Comparison of ENCODE assay signal across 23 cellular contexts in the genomic region with DNA sequence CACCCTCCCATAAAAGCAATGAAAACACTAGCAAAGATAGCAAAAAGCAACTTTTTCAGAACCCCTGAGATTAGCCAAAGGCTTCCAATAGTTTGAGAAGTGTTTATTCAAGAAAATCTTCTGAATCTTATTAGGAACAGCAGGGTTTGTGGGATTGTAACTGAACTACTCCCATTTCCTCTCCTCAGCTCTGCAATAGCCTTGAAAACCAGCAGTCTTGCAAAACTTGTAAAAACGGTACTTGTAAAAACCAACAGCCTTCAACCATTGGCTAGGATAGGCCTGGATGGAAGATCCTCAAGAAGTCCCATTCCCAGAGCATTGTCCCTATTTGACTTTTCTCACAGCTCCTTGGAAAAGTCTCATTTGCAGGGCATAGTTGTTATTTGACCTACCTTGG.
"Had no signal": no experiment of that assay in that cellular context is flagged by ENCODE, and none has a peak within 500 bp of the region (broad histone marks: within the 10 kb centered on the region; RNA-seq: fewer than 3 reads in every experiment).

No MANE protein-coding gene starts in this region.

- ATAC-seq: esophagus mucosa; gastrocnemius medialis; heart right ventricle; right lobe of liver; stimulated activated memory B cell treated with anti-CD40 and anti-IgM and Interleukin-4, amounts not matched to agents 10 μg/mL and 1 μg/mL and 100 μg/mL, for 72 hours had no signal

- DNase-seq: dorsolateral prefrontal cortex; effector CD8-positive, alpha-beta T cell; gastrocnemius medialis; heart right ventricle; hypothalamus; kidney glomerular epithelial cell; mesendoderm; naive B cell; retina; right lobe of liver; spleen; stimulated activated CD4-positive, alpha-beta T cell treated with anti-CD3 and anti-CD28 coated beads, Interleukin-15, amount 100 ng/mL, for 24 hours; stimulated activated CD4-positive, alpha-beta T cell treated with anti-CD3 and anti-CD28 coated beads, Interleukin-1b, Interleukin-23, amount 100 ng/mL, for 48 hours; stimulated activated CD4-positive, alpha-beta T cell treated with anti-CD3 and anti-CD28 coated beads, Interleukin-4, amount 100 ng/mL, for 24 hours; testis had no signal

- H3K27ac Mint-ChIP-seq: nephron; stimulated activated memory B cell treated with anti-CD40 and anti-IgM and Interleukin-4, amounts not matched to agents 10 μg/mL and 1 μg/mL and 100 μg/mL, for 72 hours; stimulated activated naive CD8-positive, alpha-beta T cell treated with anti-CD3 and anti-CD28 coated beads, Interleukin-15, Interleukin-2, amounts not matched to agents 100 ng/mL and 50 ng/mL, for 24 hours had no signal

- H3K27ac ChIP-seq: coronary artery, dorsolateral prefrontal cortex, gastrocnemius medialis, heart right ventricle, parathyroid adenoma, prostate gland, right lobe of liver, spleen, testis, tibial nerve had no signal

- H3K27me3 Mint-ChIP-seq: naive B cell; stimulated activated memory B cell treated with anti-CD40 and anti-IgM and Interleukin-4, amounts not matched to agents 10 μg/mL and 1 μg/mL and 100 μg/mL, for 72 hours; stimulated activated naive CD8-positive, alpha-beta T cell treated with anti-CD3 and anti-CD28 coated beads, Interleukin-15, Interleukin-2, amounts not matched to agents 100 ng/mL and 50 ng/mL, for 24 hours had no signal

- H3K4me3 Mint-ChIP-seq: nephron; stimulated activated memory B cell treated with anti-CD40 and anti-IgM and Interleukin-4, amounts not matched to agents 10 μg/mL and 1 μg/mL and 100 μg/mL, for 72 hours; stimulated activated naive CD8-positive, alpha-beta T cell treated with anti-CD3 and anti-CD28 coated beads, Interleukin-15, Interleukin-2, amounts not matched to agents 100 ng/mL and 50 ng/mL, for 24 hours had no signal
